ENCODE assay signal across 8 cellular contexts in genomic region chr5:177552839-177553455, GRCh38. TPM values are rescaled to one million over a fixed set of nuclear protein-coding genes. Genes with fewer than 3 reads are reported as not detected.
DNase-seq lines count a peak whose midpoint lies in the region; ATAC-seq and TF ChIP-seq lines count a peak whose summit lies in the region.

No MANE protein-coding gene starts in this region.

- intact Hi-C loops in heart left ventricle (cut with DNase I) (loop anchor here in 1 of 10 donors (5.0 kb wide), 2 partner anchors 36 to 39 kb away; partner anchors contain the start of genes DDX41 and TMED9), cardiac septum (cut with DNase I) (loop anchor here (2.0 to 5.0 kb wide), 2 partner anchors 36 to 39 kb away; partner anchors contain the start of genes DDX41 and TMED9), lower lobe of right lung (cut with DNase I) (no loop called here), uterus (cut with DNase I; ENCODE audit: low total_unique reads) (no loop called here)

- TF ChIP-seq CTCF in heart left ventricle (IDR thresholded peaks at IDR 0.05): no peak
- TF ChIP-seq CTCF in brain microvascular endothelial cell (IDR thresholded peaks at IDR 0.05; ENCODE audit: low read depth, low read length, missing control alignments): peak; percentile 24
- no peak for TF ChIP-seq CTCF in lower lobe of right lung (IDR thresholded peaks at IDR 0.05)
- TF ChIP-seq CTCF in uterus (IDR thresholded peaks at IDR 0.05): no peak

- H3K4me3 ChIP-seq in heart left ventricle (peak overlapping the region; percentile 61 to 99 (median 94)), brain microvascular endothelial cell (ENCODE audit: low read depth, low read length) (peak overlapping the region; percentile 85), lower lobe of right lung (peak overlapping the region; percentile 96), uterus (peak overlapping the region; percentile 93 to 95)

- H3K9me3 ChIP-seq in heart left ventricle (no peaks in the 10 kb centered on the region), lower lobe of right lung (no peaks in the 10 kb centered on the region), uterus (no peaks in the 10 kb centered on the region)

- H3K27ac ChIP-seq in heart left ventricle (peak overlapping the region in 11 of 12 donors; percentile 70 to 89 (median 84)), brain microvascular endothelial cell (no peak overlapping the region), lower lobe of right lung (peak overlapping the region; percentile 84), uterus (peak overlapping the region; percentile 81 to 89)

- H3K36me3 ChIP-seq in heart left ventricle (peaks cover 0 to 25% (median 11%) of the 10 kb centered on the region in 9 donors), brain microvascular endothelial cell (replicated peaks) (peaks cover 3% of the 10 kb centered on the region), lower lobe of right lung (peaks cover 18% of the 10 kb centered on the region), uterus (no peaks in the 10 kb centered on the region)

- peaks cover 6 to 58% (median 37%) of the 10 kb centered on the region in 12 donors for H3K4me1 ChIP-seq in heart left ventricle
- H3K4me1 ChIP-seq in lower lobe of right lung: peaks cover 48% of the 10 kb centered on the region
- peaks cover 7 to 12% of the 10 kb centered on the region in 2 donors for H3K4me1 ChIP-seq in uterus

- TF ChIP-seq POLR2A in heart left ventricle (IDR thresholded peaks at IDR 0.05) (no peak), uterus (IDR thresholded peaks at IDR 0.05) (no peak)

- in situ Hi-C loops in brain microvascular endothelial cell (cut with HindIII; ENCODE audit: low pct_ligation_motif_present, low sequenced_read_pairs): no loop called here

- H3K27me3 ChIP-seq in heart left ventricle (no peaks in the 10 kb centered on the region), brain microvascular endothelial cell (replicated peaks) (no peaks in the 10 kb centered on the region), lower lobe of right lung (ENCODE audit: low read depth) (no peaks in the 10 kb centered on the region), uterus (no peaks in the 10 kb centered on the region)

- ATAC-seq in heart left ventricle (peak in 3 of 4 donors; percentile 2 to 24 (median 6)), lower lobe of right lung (no peak), HG02938 (IDR thresholded peaks at IDR 0.05; ENCODE audit: unreplicated experiment) (no peak)

- DNase-seq in heart left ventricle (peak in 1 of 5 donors; percentile 23), cardiac septum (ENCODE audit: low spot score) (no peak), brain microvascular endothelial cell (no peak), lower lobe of right lung (no peak), uterus (no peak), GM19240 (ENCODE audit: insufficient read length, low spot score) (no peak)
- no peak for DNase-seq in stimulated activated CD4-positive, alpha-beta T cell treated with anti-CD3 and anti-CD28 coated beads, Interleukin-4, amount 100 ng/mL, for 24 hours

- 37 to 46% (median 39%) methylated on average over 13 to 16 of the region's 16 CpGs for WGBS in heart left ventricle, 4 donors

RNA-seq across cellular contexts. Expression of gene FAM193B, which starts 1.4 kb away (rescaled TPM):
- total RNA-seq in heart left ventricle (10 to 100 TPM; 13.1 to 34.4 (median 20.2) TPM), cardiac septum (25.4 TPM), lower lobe of right lung (89.1 TPM), uterus (100 to 1,000 TPM in 1 of 4 donors, 10 to 100 TPM in 3; 16.5 to 117 (median 39.4) TPM)
- polyA plus RNA-seq in heart left ventricle: 10 to 100 TPM; 17.4 to 58.9 TPM

RNA-seq across cellular contexts. Expression of gene DDX41, which starts 36.2 kb away (rescaled TPM):
- total RNA-seq in heart left ventricle (10 to 100 TPM; 24.4 to 53.8 (median 37.7) TPM), cardiac septum (37.9 TPM), lower lobe of right lung (69.4 TPM), uterus (100 to 1,000 TPM in 2 of 4 donors, 10 to 100 TPM in 2; 61.0 to 146 (median 95.6) TPM)
- 10 to 100 TPM; 33.0 to 65.4 TPM for polyA plus RNA-seq in heart left ventricle

RNA-seq across cellular contexts. Expression of gene TMED9, which starts 39.1 kb away (rescaled TPM):
- total RNA-seq in heart left ventricle (100 to 1,000 TPM in 2 of 9 donors, 10 to 100 TPM in 7; 46.2 to 138 (median 77.0) TPM), cardiac septum (94.9 TPM), lower lobe of right lung (132 TPM), uterus (100 to 1,000 TPM in 2 of 4 donors, 10 to 100 TPM in 2; 12.8 to 106 (median 73.4) TPM)
- polyA plus RNA-seq in heart left ventricle: 100 to 1,000 TPM in 1 of 2 donors, 10 to 100 TPM in 1; 62.8 to 321 TPM

RNA-seq across cellular contexts. Expression of gene DOK3, which starts 43.3 kb away (rescaled TPM):
- total RNA-seq in heart left ventricle (10 to 100 TPM in 1 of 9 donors, 1 to 10 TPM in 7, under 1 TPM in 1; 0.77 to 23.8 (median 2.7) TPM), cardiac septum (4.7 TPM), lower lobe of right lung (76.5 TPM), uterus (10 to 100 TPM in 1 of 4 donors, 1 to 10 TPM in 3; 3.6 to 20.0 (median 7.1) TPM)
- 1 to 10 TPM; 1.1 to 3.0 TPM for polyA plus RNA-seq in heart left ventricle

RNA-seq across cellular contexts. Expression of gene B4GALT7, which starts 47.0 kb away (rescaled TPM):
- total RNA-seq in heart left ventricle (10 to 100 TPM; 10.5 to 23.5 (median 17.7) TPM), cardiac septum (16.1 TPM), lower lobe of right lung (22.4 TPM), uterus (10 to 100 TPM in 3 of 4 donors, 1 to 10 TPM in 1; 5.1 to 27.8 (median 24.5) TPM)
- polyA plus RNA-seq in heart left ventricle: 10 to 100 TPM; 18.4 to 24.7 TPM

Comparison
In these comparisons a context has a peak if more than half of its experiments do, and no peak if none do; other contexts are left out.
1. ATAC-seq: peak in heart left ventricle (3 of 4); none in lower lobe of right lung (0 of 2) and HG02938 (single experiment).
2. Peak in every context shown above with its lines, with median percentiles within 50 percentile points of each other: H3K4me3 ChIP-seq.